Comparison of ENCODE assay signal across 1 cellular context in the genomic region with DNA sequence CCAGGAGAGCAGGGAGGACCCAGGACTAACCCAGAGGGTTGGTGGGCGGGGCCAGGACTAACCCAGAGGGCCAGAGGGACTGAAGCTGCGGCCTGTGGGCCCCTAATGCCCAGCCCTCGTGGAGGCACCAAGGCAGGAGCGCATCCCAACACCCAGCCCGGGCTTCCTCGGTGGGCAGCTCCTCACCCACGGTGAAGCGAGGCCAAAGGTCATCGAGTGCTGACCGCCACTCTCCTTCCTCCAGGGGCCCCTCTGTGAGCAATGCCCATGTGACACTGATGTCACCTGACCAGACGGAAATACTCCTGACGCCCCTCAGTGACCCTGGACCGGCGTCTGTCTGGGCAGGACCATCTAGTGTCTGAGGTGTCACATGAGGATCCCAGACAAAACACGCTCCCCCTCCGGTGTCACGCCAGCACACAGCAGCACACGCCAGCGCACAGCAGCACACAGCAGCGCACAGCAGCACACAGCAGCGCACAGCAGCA.
TF ChIP-seq lines count a peak whose summit lies in the region.

No MANE protein-coding gene starts in this region.

TF ChIP-seq in HepG2, 621 proteins besides CTCF, POLR2A, EP300 and RAD21 (continued from another document and continues in another):
- TF ChIP-seq, protein P1, sequence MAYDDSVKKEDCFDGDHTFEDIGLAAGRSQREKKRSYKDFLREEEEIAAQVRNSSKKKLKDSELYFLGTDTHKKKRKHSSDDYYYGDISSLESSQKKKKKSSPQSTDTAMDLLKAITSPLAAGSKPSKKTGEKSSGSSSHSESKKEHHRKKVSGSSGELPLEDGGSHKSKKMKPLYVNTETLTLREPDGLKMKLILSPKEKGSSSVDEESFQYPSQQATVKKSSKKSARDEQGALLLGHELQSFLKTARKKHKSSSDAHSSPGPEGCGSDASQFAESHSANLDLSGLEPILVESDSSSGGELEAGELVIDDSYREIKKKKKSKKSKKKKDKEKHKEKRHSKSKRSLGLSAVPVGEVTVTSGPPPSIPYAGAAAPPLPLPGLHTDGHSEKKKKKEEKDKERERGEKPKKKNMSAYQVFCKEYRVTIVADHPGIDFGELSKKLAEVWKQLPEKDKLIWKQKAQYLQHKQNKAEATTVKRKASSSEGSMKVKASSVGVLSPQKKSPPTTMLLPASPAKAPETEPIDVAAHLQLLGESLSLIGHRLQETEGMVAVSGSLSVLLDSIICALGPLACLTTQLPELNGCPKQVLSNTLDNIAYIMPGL (CRISPR knock-in tag; IDR thresholded peaks at IDR 0.05; ENCODE audit: borderline replicate concordance in 1 of 2, low read depth in 1 of 2): no peak
- TF ChIP-seq, protein P2, sequence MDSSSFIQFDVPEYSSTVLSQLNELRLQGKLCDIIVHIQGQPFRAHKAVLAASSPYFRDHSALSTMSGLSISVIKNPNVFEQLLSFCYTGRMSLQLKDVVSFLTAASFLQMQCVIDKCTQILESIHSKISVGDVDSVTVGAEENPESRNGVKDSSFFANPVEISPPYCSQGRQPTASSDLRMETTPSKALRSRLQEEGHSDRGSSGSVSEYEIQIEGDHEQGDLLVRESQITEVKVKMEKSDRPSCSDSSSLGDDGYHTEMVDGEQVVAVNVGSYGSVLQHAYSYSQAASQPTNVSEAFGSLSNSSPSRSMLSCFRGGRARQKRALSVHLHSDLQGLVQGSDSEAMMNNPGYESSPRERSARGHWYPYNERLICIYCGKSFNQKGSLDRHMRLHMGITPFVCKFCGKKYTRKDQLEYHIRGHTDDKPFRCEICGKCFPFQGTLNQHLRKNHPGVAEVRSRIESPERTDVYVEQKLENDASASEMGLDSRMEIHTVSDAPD (CRISPR knock-in tag; IDR thresholded peaks at IDR 0.05): no peak
- no peak for TF ChIP-seq CCDC6 (CRISPR knock-in tag; IDR thresholded peaks at IDR 0.05)
- TF ChIP-seq IRF2 (CRISPR knock-in tag; IDR thresholded peaks at IDR 0.05): no peak
- no peak for TF ChIP-seq JDP2 (CRISPR knock-in tag; IDR thresholded peaks at IDR 0.05; ENCODE audit: borderline replicate concordance)
- TF ChIP-seq AGO2 (optimal IDR thresholded peaks at IDR 0.05; ENCODE audit: low read depth, low read length): no peak
- TF ChIP-seq, protein P3, sequence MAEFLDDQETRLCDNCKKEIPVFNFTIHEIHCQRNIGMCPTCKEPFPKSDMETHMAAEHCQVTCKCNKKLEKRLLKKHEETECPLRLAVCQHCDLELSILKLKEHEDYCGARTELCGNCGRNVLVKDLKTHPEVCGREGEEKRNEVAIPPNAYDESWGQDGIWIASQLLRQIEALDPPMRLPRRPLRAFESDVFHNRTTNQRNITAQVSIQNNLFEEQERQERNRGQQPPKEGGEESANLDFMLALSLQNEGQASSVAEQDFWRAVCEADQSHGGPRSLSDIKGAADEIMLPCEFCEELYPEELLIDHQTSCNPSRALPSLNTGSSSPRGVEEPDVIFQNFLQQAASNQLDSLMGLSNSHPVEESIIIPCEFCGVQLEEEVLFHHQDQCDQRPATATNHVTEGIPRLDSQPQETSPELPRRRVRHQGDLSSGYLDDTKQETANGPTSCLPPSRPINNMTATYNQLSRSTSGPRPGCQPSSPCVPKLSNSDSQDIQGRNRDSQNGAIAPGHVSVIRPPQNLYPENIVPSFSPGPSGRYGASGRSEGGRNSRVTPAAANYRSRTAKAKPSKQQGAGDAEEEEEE (CRISPR knock-in tag; IDR thresholded peaks at IDR 0.05; ENCODE audit: borderline replicate concordance): no peak
- TF ChIP-seq TBP (CRISPR knock-in tag; IDR thresholded peaks at IDR 0.05): no peak
- TF ChIP-seq ETV5 (CRISPR knock-in tag; IDR thresholded peaks at IDR 0.05; ENCODE audit: borderline replicate concordance): peak; percentile 23; the same call in 1 of the 2 replicates
- peak; percentile 71; the same call in 1 of the 2 replicates for TF ChIP-seq NR2C2 (CRISPR knock-in tag; IDR thresholded peaks at IDR 0.05; ENCODE audit: borderline replicate concordance)
- no peak for TF ChIP-seq POLR2AphosphoS2 (IDR thresholded peaks at IDR 0.05; ENCODE audit: low read depth, low read length)
- TF ChIP-seq, protein P4, sequence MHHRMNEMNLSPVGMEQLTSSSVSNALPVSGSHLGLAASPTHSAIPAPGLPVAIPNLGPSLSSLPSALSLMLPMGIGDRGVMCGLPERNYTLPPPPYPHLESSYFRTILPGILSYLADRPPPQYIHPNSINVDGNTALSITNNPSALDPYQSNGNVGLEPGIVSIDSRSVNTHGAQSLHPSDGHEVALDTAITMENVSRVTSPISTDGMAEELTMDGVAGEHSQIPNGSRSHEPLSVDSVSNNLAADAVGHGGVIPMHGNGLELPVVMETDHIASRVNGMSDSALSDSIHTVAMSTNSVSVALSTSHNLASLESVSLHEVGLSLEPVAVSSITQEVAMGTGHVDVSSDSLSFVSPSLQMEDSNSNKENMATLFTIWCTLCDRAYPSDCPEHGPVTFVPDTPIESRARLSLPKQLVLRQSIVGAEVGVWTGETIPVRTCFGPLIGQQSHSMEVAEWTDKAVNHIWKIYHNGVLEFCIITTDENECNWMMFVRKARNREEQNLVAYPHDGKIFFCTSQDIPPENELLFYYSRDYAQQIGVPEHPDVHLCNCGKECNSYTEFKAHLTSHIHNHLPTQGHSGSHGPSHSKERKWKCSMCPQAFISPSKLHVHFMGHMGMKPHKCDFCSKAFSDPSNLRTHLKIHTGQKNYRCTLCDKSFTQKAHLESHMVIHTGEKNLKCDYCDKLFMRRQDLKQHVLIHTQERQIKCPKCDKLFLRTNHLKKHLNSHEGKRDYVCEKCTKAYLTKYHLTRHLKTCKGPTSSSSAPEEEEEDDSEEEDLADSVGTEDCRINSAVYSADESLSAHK (CRISPR knock-in tag; IDR thresholded peaks at IDR 0.05; ENCODE audit: borderline replicate concordance): no peak
- no peak for TF ChIP-seq ERF (CRISPR knock-in tag; IDR thresholded peaks at IDR 0.05)
- TF ChIP-seq, protein P5, sequence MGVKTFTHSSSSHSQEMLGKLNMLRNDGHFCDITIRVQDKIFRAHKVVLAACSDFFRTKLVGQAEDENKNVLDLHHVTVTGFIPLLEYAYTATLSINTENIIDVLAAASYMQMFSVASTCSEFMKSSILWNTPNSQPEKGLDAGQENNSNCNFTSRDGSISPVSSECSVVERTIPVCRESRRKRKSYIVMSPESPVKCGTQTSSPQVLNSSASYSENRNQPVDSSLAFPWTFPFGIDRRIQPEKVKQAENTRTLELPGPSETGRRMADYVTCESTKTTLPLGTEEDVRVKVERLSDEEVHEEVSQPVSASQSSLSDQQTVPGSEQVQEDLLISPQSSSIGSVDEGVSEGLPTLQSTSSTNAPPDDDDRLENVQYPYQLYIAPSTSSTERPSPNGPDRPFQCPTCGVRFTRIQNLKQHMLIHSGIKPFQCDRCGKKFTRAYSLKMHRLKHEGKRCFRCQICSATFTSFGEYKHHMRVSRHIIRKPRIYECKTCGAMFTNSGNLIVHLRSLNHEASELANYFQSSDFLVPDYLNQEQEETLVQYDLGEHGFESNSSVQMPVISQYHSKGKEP (CRISPR knock-in tag; IDR thresholded peaks at IDR 0.05): no peak
- TF ChIP-seq MYNN (CRISPR knock-in tag; IDR thresholded peaks at IDR 0.05; ENCODE audit: low read depth): no peak
- no peak for TF ChIP-seq RNF2 (conservative IDR thresholded peaks at IDR 0.05; ENCODE audit: low read depth)
- TF ChIP-seq SPEN (CRISPR knock-in tag; IDR thresholded peaks at IDR 0.05; ENCODE audit: low read depth): peak; percentile 39; the same call in 1 of the 2 replicates
- no peak for TF ChIP-seq ZNF432 (CRISPR knock-in tag; IDR thresholded peaks at IDR 0.05; ENCODE audit: borderline replicate concordance)
- TF ChIP-seq, protein P6, sequence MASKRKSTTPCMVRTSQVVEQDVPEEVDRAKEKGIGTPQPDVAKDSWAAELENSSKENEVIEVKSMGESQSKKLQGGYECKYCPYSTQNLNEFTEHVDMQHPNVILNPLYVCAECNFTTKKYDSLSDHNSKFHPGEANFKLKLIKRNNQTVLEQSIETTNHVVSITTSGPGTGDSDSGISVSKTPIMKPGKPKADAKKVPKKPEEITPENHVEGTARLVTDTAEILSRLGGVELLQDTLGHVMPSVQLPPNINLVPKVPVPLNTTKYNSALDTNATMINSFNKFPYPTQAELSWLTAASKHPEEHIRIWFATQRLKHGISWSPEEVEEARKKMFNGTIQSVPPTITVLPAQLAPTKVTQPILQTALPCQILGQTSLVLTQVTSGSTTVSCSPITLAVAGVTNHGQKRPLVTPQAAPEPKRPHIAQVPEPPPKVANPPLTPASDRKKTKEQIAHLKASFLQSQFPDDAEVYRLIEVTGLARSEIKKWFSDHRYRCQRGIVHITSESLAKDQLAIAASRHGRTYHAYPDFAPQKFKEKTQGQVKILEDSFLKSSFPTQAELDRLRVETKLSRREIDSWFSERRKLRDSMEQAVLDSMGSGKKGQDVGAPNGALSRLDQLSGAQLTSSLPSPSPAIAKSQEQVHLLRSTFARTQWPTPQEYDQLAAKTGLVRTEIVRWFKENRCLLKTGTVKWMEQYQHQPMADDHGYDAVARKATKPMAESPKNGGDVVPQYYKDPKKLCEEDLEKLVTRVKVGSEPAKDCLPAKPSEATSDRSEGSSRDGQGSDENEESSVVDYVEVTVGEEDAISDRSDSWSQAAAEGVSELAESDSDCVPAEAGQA (IDR thresholded peaks at IDR 0.05; ENCODE audit: low read depth): no peak
- TF ChIP-seq, protein P6 (CRISPR knock-in tag; IDR thresholded peaks at IDR 0.05; ENCODE audit: borderline replicate concordance): no peak
- TF ChIP-seq ZNF703 (CRISPR knock-in tag; IDR thresholded peaks at IDR 0.05; ENCODE audit: borderline replicate concordance): no peak
- no peak for TF ChIP-seq GABPA (IDR thresholded peaks at IDR 0.05; ENCODE audit: low read depth, low read length)
- peak; percentile 14; the same call in 1 of the 2 replicates for TF ChIP-seq GABPA (CRISPR knock-in tag; IDR thresholded peaks at IDR 0.05; ENCODE audit: low read depth)
- no peak for TF ChIP-seq ZNF34 (CRISPR knock-in tag; IDR thresholded peaks at IDR 0.05; ENCODE audit: borderline replicate concordance)
- TF ChIP-seq IKZF1 (IDR thresholded peaks at IDR 0.05): no peak
- TF ChIP-seq, protein P7, sequence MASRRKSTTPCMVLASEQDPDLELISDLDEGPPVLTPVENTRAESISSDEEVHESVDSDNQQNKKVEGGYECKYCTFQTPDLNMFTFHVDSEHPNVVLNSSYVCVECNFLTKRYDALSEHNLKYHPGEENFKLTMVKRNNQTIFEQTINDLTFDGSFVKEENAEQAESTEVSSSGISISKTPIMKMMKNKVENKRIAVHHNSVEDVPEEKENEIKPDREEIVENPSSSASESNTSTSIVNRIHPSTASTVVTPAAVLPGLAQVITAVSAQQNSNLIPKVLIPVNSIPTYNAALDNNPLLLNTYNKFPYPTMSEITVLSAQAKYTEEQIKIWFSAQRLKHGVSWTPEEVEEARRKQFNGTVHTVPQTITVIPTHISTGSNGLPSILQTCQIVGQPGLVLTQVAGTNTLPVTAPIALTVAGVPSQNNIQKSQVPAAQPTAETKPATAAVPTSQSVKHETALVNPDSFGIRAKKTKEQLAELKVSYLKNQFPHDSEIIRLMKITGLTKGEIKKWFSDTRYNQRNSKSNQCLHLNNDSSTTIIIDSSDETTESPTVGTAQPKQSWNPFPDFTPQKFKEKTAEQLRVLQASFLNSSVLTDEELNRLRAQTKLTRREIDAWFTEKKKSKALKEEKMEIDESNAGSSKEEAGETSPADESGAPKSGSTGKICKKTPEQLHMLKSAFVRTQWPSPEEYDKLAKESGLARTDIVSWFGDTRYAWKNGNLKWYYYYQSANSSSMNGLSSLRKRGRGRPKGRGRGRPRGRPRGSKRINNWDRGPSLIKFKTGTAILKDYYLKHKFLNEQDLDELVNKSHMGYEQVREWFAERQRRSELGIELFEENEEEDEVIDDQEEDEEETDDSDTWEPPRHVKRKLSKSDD (CRISPR knock-in tag; IDR thresholded peaks at IDR 0.05; ENCODE audit: low read depth): no peak
- TF ChIP-seq ZNF564 (CRISPR knock-in tag; IDR thresholded peaks at IDR 0.05): no peak
- no peak for TF ChIP-seq ISX (CRISPR knock-in tag; conservative IDR thresholded peaks at IDR 0.05)
- TF ChIP-seq FOXK1 (CRISPR knock-in tag; IDR thresholded peaks at IDR 0.05; ENCODE audit: borderline replicate concordance, low read depth): 0 out of 2 replicates have a peak, but pooled peaks have one; percentile 30
- no peak for TF ChIP-seq ZNF260 (CRISPR knock-in tag; IDR thresholded peaks at IDR 0.05; ENCODE audit: borderline replicate concordance, low read depth)
- TF ChIP-seq, protein P8, sequence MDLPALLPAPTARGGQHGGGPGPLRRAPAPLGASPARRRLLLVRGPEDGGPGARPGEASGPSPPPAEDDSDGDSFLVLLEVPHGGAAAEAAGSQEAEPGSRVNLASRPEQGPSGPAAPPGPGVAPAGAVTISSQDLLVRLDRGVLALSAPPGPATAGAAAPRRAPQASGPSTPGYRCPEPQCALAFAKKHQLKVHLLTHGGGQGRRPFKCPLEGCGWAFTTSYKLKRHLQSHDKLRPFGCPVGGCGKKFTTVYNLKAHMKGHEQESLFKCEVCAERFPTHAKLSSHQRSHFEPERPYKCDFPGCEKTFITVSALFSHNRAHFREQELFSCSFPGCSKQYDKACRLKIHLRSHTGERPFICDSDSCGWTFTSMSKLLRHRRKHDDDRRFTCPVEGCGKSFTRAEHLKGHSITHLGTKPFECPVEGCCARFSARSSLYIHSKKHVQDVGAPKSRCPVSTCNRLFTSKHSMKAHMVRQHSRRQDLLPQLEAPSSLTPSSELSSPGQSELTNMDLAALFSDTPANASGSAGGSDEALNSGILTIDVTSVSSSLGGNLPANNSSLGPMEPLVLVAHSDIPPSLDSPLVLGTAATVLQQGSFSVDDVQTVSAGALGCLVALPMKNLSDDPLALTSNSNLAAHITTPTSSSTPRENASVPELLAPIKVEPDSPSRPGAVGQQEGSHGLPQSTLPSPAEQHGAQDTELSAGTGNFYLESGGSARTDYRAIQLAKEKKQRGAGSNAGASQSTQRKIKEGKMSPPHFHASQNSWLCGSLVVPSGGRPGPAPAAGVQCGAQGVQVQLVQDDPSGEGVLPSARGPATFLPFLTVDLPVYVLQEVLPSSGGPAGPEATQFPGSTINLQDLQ (CRISPR knock-in tag; IDR thresholded peaks at IDR 0.05): no peak
- TF ChIP-seq ZNF782 (CRISPR knock-in tag; IDR thresholded peaks at IDR 0.05; ENCODE audit: borderline replicate concordance): no peak
- no peak for TF ChIP-seq ZBTB21 (CRISPR knock-in tag; IDR thresholded peaks at IDR 0.05)
